In genomic region chr16:57575468-57576277, GRCh38 we compare ENCODE assay signal across 17 cellular contexts. TPM values are rescaled to one million over a fixed set of nuclear protein-coding genes. Genes with fewer than 3 reads are reported as not detected.
DNase-seq lines count a peak whose midpoint lies in the region; ATAC-seq and TF ChIP-seq lines count a peak whose summit lies in the region.
"Had no signal": no experiment of that assay in that cellular context is flagged by ENCODE, and none has a peak within 500 bp of the region (broad histone marks: within the 10 kb centered on the region; RNA-seq: fewer than 3 reads in every experiment).

No MANE protein-coding gene starts in this region.

- H3K27me3 ChIP-seq in endodermal cell (ENCODE audit: control insufficient read depth, insufficient read depth, low read length, poor library complexity, severe bottlenecking) (no peaks in the 10 kb centered on the region), esophagus squamous epithelium (peaks cover 0 to 30% (median 0%) of the 10 kb centered on the region in 4 donors)

- H3K36me3 ChIP-seq in KOPT-K1 (ENCODE audit: insufficient read depth, low read length) (no peaks in the 10 kb centered on the region), endodermal cell (ENCODE audit: control insufficient read depth, insufficient read depth, low read length) (no peaks in the 10 kb centered on the region), esophagus squamous epithelium (no peaks in the 10 kb centered on the region)

- H3K9ac ChIP-seq in endodermal cell (ENCODE audit: extremely low read depth, low read length, poor library complexity, severe bottlenecking), result no peak overlapping the region
- H3K9ac ChIP-seq: parathyroid adenoma had no signal

- H3K4me1 Mint-ChIP-seq in glutamatergic neuron (ENCODE audit: low read depth, unreplicated experiment) (peaks cover 23% of the 10 kb centered on the region), endodermal cell (no peaks in the 10 kb centered on the region)
- peaks cover 47 to 50% of the 10 kb centered on the region in 2 donors for H3K4me1 Mint-ChIP-seq in stimulated activated naive B cell treated with anti-CD40 and anti-IgM and Interleukin-4, amounts not matched to agents 10 μg/mL and 1 μg/mL and 100 μg/mL, for 72 hours

- peak overlapping the region; percentile 72 for H3K27ac Mint-ChIP-seq in glutamatergic neuron (ENCODE audit: unreplicated experiment)
- H3K27ac Mint-ChIP-seq in stimulated activated naive B cell treated with anti-CD40 and anti-IgM and Interleukin-4, amounts not matched to agents 10 μg/mL and 1 μg/mL and 100 μg/mL, for 72 hours, result peak overlapping the region; percentile 51
- no peak overlapping the region for H3K27ac Mint-ChIP-seq in endodermal cell

- peaks cover 2% of the 10 kb centered on the region for H3K27me3 Mint-ChIP-seq in glutamatergic neuron (ENCODE audit: unreplicated experiment)
- no peaks in the 10 kb centered on the region for H3K27me3 Mint-ChIP-seq in stimulated activated naive B cell treated with anti-CD40 and anti-IgM and Interleukin-4, amounts not matched to agents 10 μg/mL and 1 μg/mL and 100 μg/mL, for 72 hours
- H3K27me3 Mint-ChIP-seq in endodermal cell (ENCODE audit: insufficient read depth), result peaks cover 6% of the 10 kb centered on the region
- H3K27me3 Mint-ChIP-seq: IgD-negative memory B cell had no signal

- 90 to 91% methylated on average over 10 to 16 of the region's 16 CpGs for WGBS in endodermal cell (ENCODE audit: insufficient coverage in 1 of 2, insufficient read length in 1 of 2), 2 experiments
- WGBS in esophagus squamous epithelium, 2 donors, result 94 to 100% methylated on average over 3 to 5 of the region's 16 CpGs

- TF ChIP-seq POLR2A in esophagus squamous epithelium (IDR thresholded peaks at IDR 0.05), result no peak

- H3K4me3 ChIP-seq in endodermal cell (ENCODE audit: low read length), result no peak overlapping the region
- no peak overlapping the region for H3K4me3 ChIP-seq in esophagus squamous epithelium
- H3K4me3 ChIP-seq: coronary artery, SK-N-MC had no signal

- no peaks in the 10 kb centered on the region for H3K9me3 ChIP-seq in KOPT-K1 (ENCODE audit: insufficient read depth, low read length, poor library complexity, severe bottlenecking)
- no peaks in the 10 kb centered on the region for H3K9me3 ChIP-seq in endodermal cell (ENCODE audit: control insufficient read depth, low read length)
- no peaks in the 10 kb centered on the region for H3K9me3 ChIP-seq in esophagus squamous epithelium

- H3K27ac ChIP-seq in KOPT-K1 (ENCODE audit: low read depth, low read length, poor library complexity, severe bottlenecking), result peak overlapping the region; percentile 81
- no peak overlapping the region for H3K27ac ChIP-seq in endodermal cell (ENCODE audit: low read depth, low read length)
- H3K27ac ChIP-seq in esophagus squamous epithelium, result no peak overlapping the region
- H3K27ac ChIP-seq: coronary artery, parathyroid adenoma, SK-N-MC, VCaP had no signal

- DNase-seq in activated T-cell treated with anti-CD3 and anti-CD28 coated beads, Interleukin-2, amount 50 U/mL, for 48 hours, result peak; percentile 17 to 20
- DNase-seq in activated T-cell treated with anti-CD3 and anti-CD28 coated beads for 4 hours (no peak), glutamatergic neuron (no peak), endodermal cell (no peak), esophagus squamous epithelium (lab: John Stamatoyannopoulos, UW) (no peak)
- no peak for DNase-seq in stimulated activated naive B cell treated with anti-CD40 and anti-IgM and Interleukin-4, amounts not matched to agents 10 μg/mL and 1 μg/mL and 100 μg/mL, for 72 hours
- DNase-seq: NCI-H1436 treated with DMSO at 0.1 percent for 48 hours had no signal

- H3K4me3 Mint-ChIP-seq in glutamatergic neuron (ENCODE audit: unreplicated experiment) (no peak overlapping the region), endodermal cell (no peak overlapping the region)
- no peak overlapping the region for H3K4me3 Mint-ChIP-seq in stimulated activated naive B cell treated with anti-CD40 and anti-IgM and Interleukin-4, amounts not matched to agents 10 μg/mL and 1 μg/mL and 100 μg/mL, for 72 hours
- H3K4me3 Mint-ChIP-seq: IgD-negative memory B cell; naive thymus-derived CD4-positive, alpha-beta T cell had no signal

- no peak for TF ChIP-seq CTCF in glutamatergic neuron (IDR thresholded peaks at IDR 0.05; ENCODE audit: partially characterized antibody, unreplicated experiment)
- no peak for TF ChIP-seq CTCF in endodermal cell (conservative IDR thresholded peaks at IDR 0.05)
- no peak for TF ChIP-seq CTCF in esophagus squamous epithelium (IDR thresholded peaks at IDR 0.05)

- H3K4me1 ChIP-seq in endodermal cell (ENCODE audit: control insufficient read depth, insufficient read depth, low read length), result no peaks in the 10 kb centered on the region
- H3K4me1 ChIP-seq in esophagus squamous epithelium, result peaks cover 0 to 7% (median 3%) of the 10 kb centered on the region in 3 donors
- H3K4me1 ChIP-seq: parathyroid adenoma had no signal

- ATAC-seq in stimulated activated naive B cell treated with anti-CD40 and anti-IgM and Interleukin-4, amounts not matched to agents 10 μg/mL and 1 μg/mL and 100 μg/mL, for 72 hours (replicated peaks), result no peak

- H3K36me3 Mint-ChIP-seq in glutamatergic neuron (ENCODE audit: unreplicated experiment), result no peaks in the 10 kb centered on the region
- peaks cover 10 to 47% of the 10 kb centered on the region in 2 donors for H3K36me3 Mint-ChIP-seq in stimulated activated naive B cell treated with anti-CD40 and anti-IgM and Interleukin-4, amounts not matched to agents 10 μg/mL and 1 μg/mL and 100 μg/mL, for 72 hours
- H3K36me3 Mint-ChIP-seq in endodermal cell (ENCODE audit: low read depth), result no peaks in the 10 kb centered on the region
- H3K36me3 Mint-ChIP-seq: CD14-positive monocyte, IgD-negative memory B cell had no signal

- H3K9me3 Mint-ChIP-seq in glutamatergic neuron (ENCODE audit: unreplicated experiment) (peaks cover 8% of the 10 kb centered on the region), endodermal cell (no peaks in the 10 kb centered on the region)
- peaks cover 0 to 3% of the 10 kb centered on the region in 2 donors for H3K9me3 Mint-ChIP-seq in stimulated activated naive B cell treated with anti-CD40 and anti-IgM and Interleukin-4, amounts not matched to agents 10 μg/mL and 1 μg/mL and 100 μg/mL, for 72 hours
- H3K9me3 Mint-ChIP-seq: IgD-negative memory B cell; naive thymus-derived CD4-positive, alpha-beta T cell had no signal

- intact Hi-C loops in esophagus squamous epithelium (cut with DNase I), result no loop called here

RNA-seq across cellular contexts. Expression of gene ADGRG5, which starts 33.2 kb away (rescaled TPM):
- total RNA-seq in glutamatergic neuron (ENCODE audit: unreplicated experiment), result not detected
- 1 to 10 TPM; 3.6 to 4.8 TPM for total RNA-seq in endodermal cell
- 0.93 TPM for polyA plus RNA-seq in endodermal cell (2013, experiment 1 of 2)
- 0.29 TPM for polyA plus RNA-seq in endodermal cell (2013, experiment 2 of 2)
- total RNA-seq in esophagus squamous epithelium, result 1 to 10 TPM in 2 of 4 donors, under 1 TPM in 2; 0.34 to 1.3 (median 0.91) TPM
- total RNA-seq: bronchial epithelial cell had no signal
- polyA plus RNA-seq: AG04450 had no signal

RNA-seq across cellular contexts. Expression of gene CCDC102A, which starts 39.3 kb away (rescaled TPM):
- total RNA-seq in glutamatergic neuron (ENCODE audit: unreplicated experiment) (not detected), endodermal cell (1 to 10 TPM; 6.7 to 9.8 TPM), esophagus squamous epithelium (10 to 100 TPM in 1 of 4 donors, 1 to 10 TPM in 3; 3.5 to 10.9 (median 6.9) TPM)
- polyA plus RNA-seq in endodermal cell (2013, experiment 1 of 2), result 5.0 TPM
- 5.5 TPM for polyA plus RNA-seq in endodermal cell (2013, experiment 2 of 2)
- polyA plus RNA-seq: CD14-positive monocyte had no signal

RNA-seq across cellular contexts. Expression of gene ADGRG1, which starts 52.8 kb away (rescaled TPM):
- total RNA-seq in glutamatergic neuron (ENCODE audit: unreplicated experiment) (116 TPM), endodermal cell (under 1 TPM; 0.64 TPM), esophagus squamous epithelium (10 to 100 TPM; 37.0 to 65.5 (median 42.1) TPM)
- 122 TPM for polyA plus RNA-seq in endodermal cell (2013, experiment 1 of 2)
- polyA plus RNA-seq in endodermal cell (2013, experiment 2 of 2), result 97.9 TPM

Comparison
In these comparisons a context has a peak if more than half of its experiments do, and no peak if none do; other contexts are left out.
1. DNase-seq: peak in activated T-cell treated with anti-CD3 and anti-CD28 coated beads, Interleukin-2, amount 50 U/mL, for 48 hours (2 of 2); none in activated T-cell treated with anti-CD3 and anti-CD28 coated beads for 4 hours (single experiment), glutamatergic neuron (single experiment), stimulated activated naive B cell treated with anti-CD40 and anti-IgM and Interleukin-4, amounts not matched to agents 10 μg/mL and 1 μg/mL and 100 μg/mL, for 72 hours (single experiment), endodermal cell (single experiment) and esophagus squamous epithelium (single experiment).
2. RNA of gene ADGRG1, which starts 52.8 kb away (total RNA-seq): 116 TPM in glutamatergic neuron (single experiment) and 37.0 to 65.5 TPM in esophagus squamous epithelium; 0.64 TPM in endodermal cell; every median in the first group is over 10 times any median in the second.